In genomic region chr9:131685753-131686706, GRCh38 we compare ENCODE assay signal across 1 cellular context.
TF ChIP-seq lines count a peak whose summit lies in the region.

No MANE protein-coding gene starts in this region.

TF ChIP-seq in GM12878, 131 proteins besides CTCF, POLR2A, EP300 and RAD21 (continued from another document):
- TF ChIP-seq, protein P1, sequence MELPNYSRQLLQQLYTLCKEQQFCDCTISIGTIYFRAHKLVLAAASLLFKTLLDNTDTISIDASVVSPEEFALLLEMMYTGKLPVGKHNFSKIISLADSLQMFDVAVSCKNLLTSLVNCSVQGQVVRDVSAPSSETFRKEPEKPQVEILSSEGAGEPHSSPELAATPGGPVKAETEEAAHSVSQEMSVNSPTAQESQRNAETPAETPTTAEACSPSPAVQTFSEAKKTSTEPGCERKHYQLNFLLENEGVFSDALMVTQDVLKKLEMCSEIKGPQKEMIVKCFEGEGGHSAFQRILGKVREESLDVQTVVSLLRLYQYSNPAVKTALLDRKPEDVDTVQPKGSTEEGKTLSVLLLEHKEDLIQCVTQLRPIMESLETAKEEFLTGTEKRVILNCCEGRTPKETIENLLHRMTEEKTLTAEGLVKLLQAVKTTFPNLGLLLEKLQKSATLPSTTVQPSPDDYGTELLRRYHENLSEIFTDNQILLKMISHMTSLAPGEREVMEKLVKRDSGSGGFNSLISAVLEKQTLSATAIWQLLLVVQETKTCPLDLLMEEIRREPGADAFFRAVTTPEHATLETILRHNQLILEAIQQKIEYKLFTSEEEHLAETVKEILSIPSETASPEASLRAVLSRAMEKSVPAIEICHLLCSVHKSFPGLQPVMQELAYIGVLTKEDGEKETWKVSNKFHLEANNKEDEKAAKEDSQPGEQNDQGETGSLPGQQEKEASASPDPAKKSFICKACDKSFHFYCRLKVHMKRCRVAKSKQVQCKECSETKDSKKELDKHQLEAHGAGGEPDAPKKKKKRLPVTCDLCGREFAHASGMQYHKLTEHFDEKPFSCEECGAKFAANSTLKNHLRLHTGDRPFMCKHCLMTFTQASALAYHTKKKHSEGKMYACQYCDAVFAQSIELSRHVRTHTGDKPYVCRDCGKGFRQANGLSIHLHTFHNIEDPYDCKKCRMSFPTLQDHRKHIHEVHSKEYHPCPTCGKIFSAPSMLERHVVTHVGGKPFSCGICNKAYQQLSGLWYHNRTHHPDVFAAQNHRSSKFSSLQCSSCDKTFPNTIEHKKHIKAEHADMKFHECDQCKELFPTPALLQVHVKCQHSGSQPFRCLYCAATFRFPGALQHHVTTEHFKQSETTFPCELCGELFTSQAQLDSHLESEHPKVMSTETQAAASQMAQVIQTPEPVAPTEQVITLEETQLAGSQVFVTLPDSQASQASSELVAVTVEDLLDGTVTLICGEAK (IDR thresholded peaks at IDR 0.05; ENCODE audit: borderline replicate concordance), result peak; percentile 91
- no peak for TF ChIP-seq TCF7 (IDR thresholded peaks at IDR 0.05; ENCODE audit: borderline replicate concordance)
- no peak for TF ChIP-seq NR2F1 (conservative IDR thresholded peaks at IDR 0.05)
- no peak for TF ChIP-seq CUX1 (IDR thresholded peaks at IDR 0.05; ENCODE audit: insufficient replicate concordance, low read depth, low read length)
- peak; percentile 86; the same call in 2 of the 3 replicates for TF ChIP-seq POU2F2 (IDR thresholded peaks at IDR 0.05; ENCODE audit: borderline replicate concordance, low read depth, low read length)
- no peak for TF ChIP-seq RBBP5 (conservative IDR thresholded peaks at IDR 0.05)
- TF ChIP-seq, protein P2, sequence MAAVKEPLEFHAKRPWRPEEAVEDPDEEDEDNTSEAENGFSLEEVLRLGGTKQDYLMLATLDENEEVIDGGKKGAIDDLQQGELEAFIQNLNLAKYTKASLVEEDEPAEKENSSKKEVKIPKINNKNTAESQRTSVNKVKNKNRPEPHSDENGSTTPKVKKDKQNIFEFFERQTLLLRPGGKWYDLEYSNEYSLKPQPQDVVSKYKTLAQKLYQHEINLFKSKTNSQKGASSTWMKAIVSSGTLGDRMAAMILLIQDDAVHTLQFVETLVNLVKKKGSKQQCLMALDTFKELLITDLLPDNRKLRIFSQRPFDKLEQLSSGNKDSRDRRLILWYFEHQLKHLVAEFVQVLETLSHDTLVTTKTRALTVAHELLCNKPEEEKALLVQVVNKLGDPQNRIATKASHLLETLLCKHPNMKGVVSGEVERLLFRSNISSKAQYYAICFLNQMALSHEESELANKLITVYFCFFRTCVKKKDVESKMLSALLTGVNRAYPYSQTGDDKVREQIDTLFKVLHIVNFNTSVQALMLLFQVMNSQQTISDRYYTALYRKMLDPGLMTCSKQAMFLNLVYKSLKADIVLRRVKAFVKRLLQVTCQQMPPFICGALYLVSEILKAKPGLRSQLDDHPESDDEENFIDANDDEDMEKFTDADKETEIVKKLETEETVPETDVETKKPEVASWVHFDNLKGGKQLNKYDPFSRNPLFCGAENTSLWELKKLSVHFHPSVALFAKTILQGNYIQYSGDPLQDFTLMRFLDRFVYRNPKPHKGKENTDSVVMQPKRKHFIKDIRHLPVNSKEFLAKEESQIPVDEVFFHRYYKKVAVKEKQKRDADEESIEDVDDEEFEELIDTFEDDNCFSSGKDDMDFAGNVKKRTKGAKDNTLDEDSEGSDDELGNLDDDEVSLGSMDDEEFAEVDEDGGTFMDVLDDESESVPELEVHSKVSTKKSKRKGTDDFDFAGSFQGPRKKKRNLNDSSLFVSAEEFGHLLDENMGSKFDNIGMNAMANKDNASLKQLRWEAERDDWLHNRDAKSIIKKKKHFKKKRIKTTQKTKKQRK (IDR thresholded peaks at IDR 0.05; ENCODE audit: low read depth, low read length), result no peak
- 0 out of 2 replicates have a peak, but pooled peaks have one; percentile 30 for TF ChIP-seq RAD51 (IDR thresholded peaks at IDR 0.05)
- TF ChIP-seq DPF2 (IDR thresholded peaks at IDR 0.05), result peak; percentile 30; the same call in 1 of the 2 replicates
- peak; percentile 78 for TF ChIP-seq ZNF687 (IDR thresholded peaks at IDR 0.05)
- no peak for TF ChIP-seq CBX3 (IDR thresholded peaks at IDR 0.05; ENCODE audit: borderline replicate concordance, low read depth)
- TF ChIP-seq, protein P3, sequence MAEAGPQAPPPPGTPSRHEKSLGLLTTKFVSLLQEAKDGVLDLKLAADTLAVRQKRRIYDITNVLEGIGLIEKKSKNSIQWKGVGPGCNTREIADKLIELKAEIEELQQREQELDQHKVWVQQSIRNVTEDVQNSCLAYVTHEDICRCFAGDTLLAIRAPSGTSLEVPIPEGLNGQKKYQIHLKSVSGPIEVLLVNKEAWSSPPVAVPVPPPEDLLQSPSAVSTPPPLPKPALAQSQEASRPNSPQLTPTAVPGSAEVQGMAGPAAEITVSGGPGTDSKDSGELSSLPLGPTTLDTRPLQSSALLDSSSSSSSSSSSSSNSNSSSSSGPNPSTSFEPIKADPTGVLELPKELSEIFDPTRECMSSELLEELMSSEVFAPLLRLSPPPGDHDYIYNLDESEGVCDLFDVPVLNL (IDR thresholded peaks at IDR 0.05; ENCODE audit: low read depth, low read length), result no peak
- TF ChIP-seq PAX8 (IDR thresholded peaks at IDR 0.05), result 0 out of 2 replicates have a peak, but pooled peaks have one; percentile 26
- TF ChIP-seq POLR2AphosphoS5 (IDR thresholded peaks at IDR 0.05; ENCODE audit: low read length), result no peak
- 0 out of 2 replicates have a peak, but pooled peaks have one; percentile 32 for TF ChIP-seq TCF3 (IDR thresholded peaks at IDR 0.05; ENCODE audit: borderline replicate concordance, insufficient read depth, low read depth, low read length)
- TF ChIP-seq, protein P4, sequence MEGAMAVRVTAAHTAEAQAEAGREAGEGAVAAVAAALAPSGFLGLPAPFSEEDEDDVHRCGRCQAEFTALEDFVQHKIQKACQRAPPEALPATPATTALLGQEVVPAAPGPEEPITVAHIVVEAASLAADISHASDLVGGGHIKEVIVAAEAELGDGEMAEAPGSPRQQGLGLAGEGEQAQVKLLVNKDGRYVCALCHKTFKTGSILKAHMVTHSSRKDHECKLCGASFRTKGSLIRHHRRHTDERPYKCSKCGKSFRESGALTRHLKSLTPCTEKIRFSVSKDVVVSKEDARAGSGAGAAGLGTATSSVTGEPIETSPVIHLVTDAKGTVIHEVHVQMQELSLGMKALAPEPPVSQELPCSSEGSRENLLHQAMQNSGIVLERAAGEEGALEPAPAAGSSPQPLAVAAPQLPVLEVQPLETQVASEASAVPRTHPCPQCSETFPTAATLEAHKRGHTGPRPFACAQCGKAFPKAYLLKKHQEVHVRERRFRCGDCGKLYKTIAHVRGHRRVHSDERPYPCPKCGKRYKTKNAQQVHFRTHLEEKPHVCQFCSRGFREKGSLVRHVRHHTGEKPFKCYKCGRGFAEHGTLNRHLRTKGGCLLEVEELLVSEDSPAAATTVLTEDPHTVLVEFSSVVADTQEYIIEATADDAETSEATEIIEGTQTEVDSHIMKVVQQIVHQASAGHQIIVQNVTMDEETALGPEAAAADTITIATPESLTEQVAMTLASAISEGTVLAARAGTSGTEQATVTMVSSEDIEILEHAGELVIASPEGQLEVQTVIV (IDR thresholded peaks at IDR 0.05; ENCODE audit: borderline replicate concordance, partially characterized antibody), result no peak
- no peak for TF ChIP-seq TCF12 (IDR thresholded peaks at IDR 0.05; ENCODE audit: low read depth, low read length)
- no peak for TF ChIP-seq BHLHE40 (IDR thresholded peaks at IDR 0.05; ENCODE audit: borderline replicate concordance in 1 of 2, low read depth in 2 of 2, low read length in 1 of 2)
- TF ChIP-seq RUNX3 (IDR thresholded peaks at IDR 0.05; ENCODE audit: low read length), result no peak
- no peak for TF ChIP-seq BACH1 (IDR thresholded peaks at IDR 0.05; ENCODE audit: borderline replicate concordance)
- peak; percentile 37; the same call in 1 of the 2 replicates for TF ChIP-seq MTA2 (IDR thresholded peaks at IDR 0.05; ENCODE audit: low read depth)
- TF ChIP-seq CBFB (IDR thresholded peaks at IDR 0.05; ENCODE audit: low read depth), result no peak
- TF ChIP-seq, protein P5, sequence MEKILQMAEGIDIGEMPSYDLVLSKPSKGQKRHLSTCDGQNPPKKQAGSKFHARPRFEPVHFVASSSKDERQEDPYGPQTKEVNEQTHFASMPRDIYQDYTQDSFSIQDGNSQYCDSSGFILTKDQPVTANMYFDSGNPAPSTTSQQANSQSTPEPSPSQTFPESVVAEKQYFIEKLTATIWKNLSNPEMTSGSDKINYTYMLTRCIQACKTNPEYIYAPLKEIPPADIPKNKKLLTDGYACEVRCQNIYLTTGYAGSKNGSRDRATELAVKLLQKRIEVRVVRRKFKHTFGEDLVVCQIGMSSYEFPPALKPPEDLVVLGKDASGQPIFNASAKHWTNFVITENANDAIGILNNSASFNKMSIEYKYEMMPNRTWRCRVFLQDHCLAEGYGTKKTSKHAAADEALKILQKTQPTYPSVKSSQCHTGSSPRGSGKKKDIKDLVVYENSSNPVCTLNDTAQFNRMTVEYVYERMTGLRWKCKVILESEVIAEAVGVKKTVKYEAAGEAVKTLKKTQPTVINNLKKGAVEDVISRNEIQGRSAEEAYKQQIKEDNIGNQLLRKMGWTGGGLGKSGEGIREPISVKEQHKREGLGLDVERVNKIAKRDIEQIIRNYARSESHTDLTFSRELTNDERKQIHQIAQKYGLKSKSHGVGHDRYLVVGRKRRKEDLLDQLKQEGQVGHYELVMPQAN (conservative IDR thresholded peaks at IDR 0.05), result no peak
- TF ChIP-seq HDGF (IDR thresholded peaks at IDR 0.05), result no peak
- no peak for TF ChIP-seq CBX5 (IDR thresholded peaks at IDR 0.05; ENCODE audit: low read depth)
- TF ChIP-seq CREM (IDR thresholded peaks at IDR 0.05; ENCODE audit: low read depth), result no peak
- no peak for TF ChIP-seq TARDBP (IDR thresholded peaks at IDR 0.05; ENCODE audit: borderline replicate concordance)
- TF ChIP-seq NFXL1 (IDR thresholded peaks at IDR 0.05; ENCODE audit: borderline replicate concordance), result no peak
